23 cellular contexts compared by ENCODE assay signal in the genomic region with DNA sequence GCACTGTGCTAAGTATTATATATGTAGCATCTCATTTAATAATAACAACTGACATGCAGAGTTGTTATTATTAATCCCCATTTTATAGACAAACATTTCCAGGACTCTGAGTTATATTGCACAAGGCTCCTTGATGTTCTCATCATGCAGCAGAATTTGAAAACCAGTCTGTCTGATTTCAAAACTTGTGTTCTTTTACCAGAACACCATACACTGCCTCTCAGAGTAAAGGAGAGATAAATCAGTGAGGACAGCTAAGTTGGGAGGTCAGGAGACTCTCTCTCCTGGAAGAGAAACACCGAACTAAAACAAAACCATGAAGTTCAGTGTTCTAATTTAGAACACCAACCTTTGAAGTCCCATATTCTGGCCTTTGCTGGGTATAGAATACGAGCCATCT.
DNase-seq lines count a peak whose midpoint lies in the region; ATAC-seq, FAIRE-seq and TF ChIP-seq lines count a peak whose summit lies in the region.
"Had no signal": no experiment of that assay in that cellular context is flagged by ENCODE, and none has a peak within 500 bp of the region (broad histone marks: within the 10 kb centered on the region; RNA-seq: fewer than 3 reads in every experiment).

No MANE protein-coding gene starts in this region.

- no peaks in the 10 kb centered on the region for H3K79me1 ChIP-seq in mesenchymal stem cell (replicated peaks; ENCODE audit: low read length, poor library complexity, severe bottlenecking)

- peak overlapping the region; percentile 49 for H2AK5ac ChIP-seq in mesenchymal stem cell (ENCODE audit: low read length, severe bottlenecking)

- FAIRE-seq in GM12892 (lab: Jason Lieb, UNC), result no peak
- FAIRE-seq: G401.6, HTR-8/SVneo had no signal

- no peak overlapping the region for H2AFZ ChIP-seq in mesenchymal stem cell (ENCODE audit: low read depth, low read length)

- no peak for DNase-seq in GM12892 (ENCODE audit: insufficient read length)
- DNase-seq in RWPE2 (ENCODE audit: low spot score), result no peak
- peak; percentile 41 for DNase-seq in fibroblast of mammary gland (ENCODE audit: low read depth)
- DNase-seq in mesenchymal stem cell, result peak; percentile 76
- no peak for DNase-seq in NCI-H2196 (lab: John Stamatoyannopoulos, UW; ENCODE audit: unreplicated experiment)
- DNase-seq in posterior cingulate gyrus, result no peak
- no peak for DNase-seq in NCI-H2107 treated with DMSO at 0.1 percent for 48 hours (lab: John Stamatoyannopoulos, UW; ENCODE audit: unreplicated experiment)
- no peak for DNase-seq in HUDEP-2 (lab: John Stamatoyannopoulos, UW; ENCODE audit: unreplicated experiment in 76 of 76)
- DNase-seq: Caco-2; CD8-positive, alpha-beta T cell; GOT3; HCEC 1CT; NCI-H1092 treated with DMSO at 0.1 percent for 48 hours; NCI-H1436 treated with DMSO at 0.1 percent for 48 hours; NCI-H187 treated with DMSO at 0.1 percent for 48 hours; NCI-H446; NCI-H524 treated with DMSO at 0.1 percent for 48 hours; NCI-H82; SHP77 had no signal

- no peak overlapping the region for H2BK120ac ChIP-seq in mesenchymal stem cell (ENCODE audit: low read depth, low read length)

- no peak overlapping the region for H3K23ac ChIP-seq in mesenchymal stem cell (ENCODE audit: low read length in 2 of 2)

- WGBS in mesenchymal stem cell, result 67% methylated on average over 1 of the region's 2 CpGs

- no peak overlapping the region for H3K4ac ChIP-seq in mesenchymal stem cell (ENCODE audit: low read depth in 1 of 2, low read length in 2 of 2)

- ATAC-seq in RWPE2 (ENCODE audit: low read depth), result no peak
- ATAC-seq: CD8-positive, alpha-beta T cell had no signal

- no peak overlapping the region for H3K14ac ChIP-seq in mesenchymal stem cell (ENCODE audit: low read length in 2 of 2)

- no peak overlapping the region for H2BK5ac ChIP-seq in mesenchymal stem cell (ENCODE audit: low read depth, low read length, poor library complexity, severe bottlenecking)

- H3K9me3 ChIP-seq in RWPE2 (ENCODE audit: severe bottlenecking) (no peaks in the 10 kb centered on the region), mesenchymal stem cell (ENCODE audit: control insufficient read depth, low read length) (no peaks in the 10 kb centered on the region)
- H3K9me3 ChIP-seq: Caco-2 had no signal

- H3K4me1 ChIP-seq in RWPE2 (ENCODE audit: insufficient read depth, poor library complexity, severe bottlenecking) (peaks cover 27% of the 10 kb centered on the region), mesenchymal stem cell (ENCODE audit: control insufficient read depth, insufficient read depth, low read depth, low read length) (no peaks in the 10 kb centered on the region)
- H3K4me1 ChIP-seq: Caco-2 had no signal

- H2BK12ac ChIP-seq in mesenchymal stem cell (ENCODE audit: low read length in 2 of 2), result no peak overlapping the region

- no peak overlapping the region for H4K91ac ChIP-seq in mesenchymal stem cell (ENCODE audit: low read length)

- H3K4me3 ChIP-seq in RWPE2 (ENCODE audit: severe bottlenecking) (no peak overlapping the region), fibroblast of mammary gland (ENCODE audit: control insufficient read depth, low read depth, low read length) (no peak overlapping the region), mesenchymal stem cell (ENCODE audit: insufficient read depth in 1 of 2, low read depth in 1 of 2, low read length in 2 of 2) (no peak overlapping the region)

- H3K18ac ChIP-seq in mesenchymal stem cell (ENCODE audit: low read depth in 1 of 2, low read length in 2 of 2), result no peak overlapping the region

- H3K27me3 ChIP-seq in RWPE2 (ENCODE audit: insufficient read depth, poor library complexity, severe bottlenecking) (no peaks in the 10 kb centered on the region), mesenchymal stem cell (ENCODE audit: control insufficient read depth in 1 of 2, insufficient read depth in 1 of 2, low read length in 2 of 2) (no peaks in the 10 kb centered on the region)

- no peak overlapping the region for H3K4me2 ChIP-seq in mesenchymal stem cell (ENCODE audit: low read length, poor library complexity, severe bottlenecking)

- intact Hi-C loops in posterior cingulate gyrus (cut with DNase I), result loop anchor here (5.0 kb wide), 1 partner anchor 48 kb away; no protein-coding TSS in a partner anchor

- H3K36me3 ChIP-seq in RWPE2 (ENCODE audit: low read depth), result no peaks in the 10 kb centered on the region
- no peaks in the 10 kb centered on the region for H3K36me3 ChIP-seq in mesenchymal stem cell (ENCODE audit: control insufficient read depth in 1 of 2, insufficient read depth in 2 of 2, low read depth in 1 of 2, low read length in 2 of 2)

- no peak overlapping the region for H3K9ac ChIP-seq in mesenchymal stem cell (ENCODE audit: low read length)

- no peak overlapping the region for H2BK15ac ChIP-seq in mesenchymal stem cell (ENCODE audit: low read depth, poor library complexity, severe bottlenecking)

- TF ChIP-seq POLR2A in GM12892 (IDR thresholded peaks at IDR 0.05; ENCODE audit: low read depth, low read length), result peak; percentile 29

- TF ChIP-seq CTCF in RWPE2 (IDR thresholded peaks at IDR 0.05; ENCODE audit: poor library complexity, severe bottlenecking) (no peak), fibroblast of mammary gland (conservative IDR thresholded peaks at IDR 0.05; ENCODE audit: control insufficient read depth, insufficient read depth, low read depth, low read length) (no peak)

- no peak overlapping the region for H4K8ac ChIP-seq in mesenchymal stem cell (ENCODE audit: low read length)

- H3K27ac ChIP-seq in RWPE2 (ENCODE audit: poor library complexity, severe bottlenecking) (peak overlapping the region; percentile 59), mesenchymal stem cell (ENCODE audit: low read length, poor library complexity, severe bottlenecking) (no peak overlapping the region)
- H3K27ac ChIP-seq: 22Rv1, C4-2B had no signal

Comparison
In these comparisons a context has a peak if more than half of its experiments do, and no peak if none do; other contexts are left out.
1. DNase-seq: peak in fibroblast of mammary gland (single experiment) and mesenchymal stem cell (single experiment); none in GM12892 (single experiment), RWPE2 (single experiment), NCI-H2196 (single experiment), posterior cingulate gyrus (0 of 10), NCI-H2107 treated with DMSO at 0.1 percent for 48 hours (single experiment) and HUDEP-2 (0 of 76).